30 cellular contexts compared by ENCODE assay signal in the genomic region with DNA sequence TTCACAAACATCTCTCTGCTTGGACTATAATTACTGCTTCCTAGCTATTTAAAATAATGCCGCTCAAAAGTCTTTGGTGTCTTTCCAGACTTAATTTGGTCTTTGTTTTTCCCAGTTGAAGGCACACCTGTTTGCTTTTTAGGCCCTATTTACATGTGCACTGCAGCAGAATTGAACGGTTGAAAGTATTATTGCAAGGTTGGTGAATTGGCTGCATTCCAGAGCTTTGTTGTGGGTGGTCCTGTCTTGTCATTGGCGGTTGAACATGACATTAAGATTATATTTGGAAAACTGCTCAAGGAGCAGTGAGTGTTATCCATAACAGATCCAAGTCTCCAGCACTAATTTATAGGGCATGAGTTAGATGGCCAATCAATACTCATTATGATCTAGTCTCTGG.
"Had no signal": no experiment of that assay in that cellular context is flagged by ENCODE, and none has a peak within 500 bp of the region (broad histone marks: within the 10 kb centered on the region; RNA-seq: fewer than 3 reads in every experiment).

No MANE protein-coding gene starts in this region.

- H3K4me3 Mint-ChIP-seq: activated CD4-positive, alpha-beta T cell treated with anti-CD3 and anti-CD28 coated beads, Interleukin-2, amount 10 ng/mL, durations not matched to agents 7 days and 5 days; activated CD8-positive, alpha-beta memory T cell treated with anti-CD3 and anti-CD28 coated beads, Interleukin-2, amount 10 ng/mL, durations not matched to agents 7 days and 5 days; activated CD8-positive, alpha-beta T cell treated with anti-CD3 and anti-CD28 coated beads for 36 hours; activated naive CD4-positive, alpha-beta T cell treated with anti-CD3 and anti-CD28 coated beads, Interleukin-2, amount 50 U/mL, for 24 hours; activated T-helper 1 cell treated with anti-CD3 and anti-CD28 coated beads, Interleukin-12 subunit alpha, Interleukin-12 subunit beta, Interleukin-2, Interleukin-4 antibody, amounts not matched to agents 30 ng/mL and 10 ng/mL and 1 ng/mL, durations not matched to agents 14 hours and 24 hours and 36 hours; dendritic cell treated with granulocyte-macrophage colony-stimulating factor and Interleukin-4, amounts not matched to agents 40 ng/mL and 50 ng/mL, for 4 days; immature natural killer cell; nephron progenitor cell had no signal

- H3K27ac ChIP-seq: body of pancreas, cardiac muscle cell, foreskin keratinocyte, hepatocyte, lower lobe of right lung, pancreas, psoas muscle, thyroid gland, upper lobe of right lung, WERI-Rb-1 had no signal

- H3K9me3 ChIP-seq: lower lobe of right lung, mucosa of descending colon, pancreas, psoas muscle, thyroid gland, upper lobe of right lung had no signal

- H3K4me3 ChIP-seq: body of pancreas, cardiac muscle cell, hepatocyte, lower lobe of right lung, mucosa of descending colon, pancreas, psoas muscle, thyroid gland, upper lobe of right lung had no signal

- H3K9me3 Mint-ChIP-seq: activated CD4-positive, alpha-beta T cell treated with anti-CD3 and anti-CD28 coated beads, Interleukin-2, amount 10 ng/mL, durations not matched to agents 7 days and 5 days; activated CD8-positive, alpha-beta T cell treated with anti-CD3 and anti-CD28 coated beads for 36 hours; activated naive CD4-positive, alpha-beta T cell treated with anti-CD3 and anti-CD28 coated beads, Interleukin-2, amount 50 U/mL, for 24 hours; activated T-helper 1 cell treated with anti-CD3 and anti-CD28 coated beads, Interleukin-12 subunit alpha, Interleukin-12 subunit beta, Interleukin-2, Interleukin-4 antibody, amounts not matched to agents 30 ng/mL and 10 ng/mL and 1 ng/mL, durations not matched to agents 14 hours and 24 hours and 36 hours; dendritic cell treated with granulocyte-macrophage colony-stimulating factor and Interleukin-4, amounts not matched to agents 40 ng/mL and 50 ng/mL, for 4 days; immature natural killer cell; nephron progenitor cell had no signal

- H3K36me3 Mint-ChIP-seq: activated CD8-positive, alpha-beta memory T cell treated with anti-CD3 and anti-CD28 coated beads, Interleukin-2, amount 10 ng/mL, durations not matched to agents 7 days and 5 days; activated naive CD4-positive, alpha-beta T cell treated with anti-CD3 and anti-CD28 coated beads, Interleukin-2, amount 50 U/mL, for 24 hours; immature natural killer cell had no signal

- H3K36me3 ChIP-seq: cardiac muscle cell, lower lobe of right lung, pancreas, thyroid gland, upper lobe of right lung, WERI-Rb-1 had no signal

- H2AFZ ChIP-seq: hepatocyte had no signal

- H3K79me2 ChIP-seq: hepatocyte had no signal

- H3K4me2 ChIP-seq: hepatocyte had no signal

- H3K27me3 ChIP-seq: body of pancreas, cardiac muscle cell, foreskin keratinocyte, hepatocyte, pancreas, thyroid gland, upper lobe of right lung had no signal

- DNase-seq: activated CD4-positive, alpha-beta T cell treated with anti-CD3 and anti-CD28 coated beads, Interleukin-2, amount 10 ng/mL, durations not matched to agents 7 days and 5 days; activated CD4-positive, CD25-positive, alpha-beta regulatory T cell treated with anti-CD3 and anti-CD28 coated beads, Interleukin-2, amount 50 U/mL, for 72 hours; activated CD8-positive, alpha-beta memory T cell treated with anti-CD3 and anti-CD28 coated beads, Interleukin-2, amount 10 ng/mL, durations not matched to agents 7 days and 5 days; activated CD8-positive, alpha-beta T cell treated with anti-CD3 and anti-CD28 coated beads for 36 hours; activated gamma-delta T cell; activated T-cell treated with anti-CD3 and anti-CD28 coated beads for 4 hours; anterior cingulate cortex; body of pancreas; effector CD4-positive, alpha-beta T cell; foreskin keratinocyte; immature natural killer cell; lower lobe of right lung; mesendoderm; nephron progenitor cell; pancreas; psoas muscle; right cardiac atrium; stimulated activated CD4-positive, alpha-beta T cell treated with anti-CD3 and anti-CD28 coated beads, Interleukin-12 subunit alpha, Interleukin-12 subunit beta, amount 100 ng/mL, for 4 hours; stimulated activated CD4-positive, alpha-beta T cell treated with anti-CD3 and anti-CD28 coated beads, Interleukin-4, amount 100 ng/mL, for 4 hours; stimulated activated naive CD8-positive, alpha-beta T cell treated with anti-CD3 and anti-CD28 coated beads, Interleukin-15, Interleukin-2, amounts not matched to agents 100 U/mL and 50 U/mL, for 24 hours; thyroid gland; upper lobe of right lung; WERI-Rb-1 had no signal

- H3K4me1 ChIP-seq: body of pancreas, lower lobe of right lung, pancreas, psoas muscle, thyroid gland, upper lobe of right lung had no signal

- H3K27ac Mint-ChIP-seq: activated CD4-positive, alpha-beta T cell treated with anti-CD3 and anti-CD28 coated beads, Interleukin-2, amount 10 ng/mL, durations not matched to agents 7 days and 5 days; activated CD8-positive, alpha-beta memory T cell treated with anti-CD3 and anti-CD28 coated beads, Interleukin-2, amount 10 ng/mL, durations not matched to agents 7 days and 5 days; activated CD8-positive, alpha-beta T cell treated with anti-CD3 and anti-CD28 coated beads for 36 hours; activated naive CD4-positive, alpha-beta T cell treated with anti-CD3 and anti-CD28 coated beads, Interleukin-2, amount 50 U/mL, for 24 hours; activated T-helper 1 cell treated with anti-CD3 and anti-CD28 coated beads, Interleukin-12 subunit alpha, Interleukin-12 subunit beta, Interleukin-2, Interleukin-4 antibody, amounts not matched to agents 30 ng/mL and 10 ng/mL and 1 ng/mL, durations not matched to agents 14 hours and 24 hours and 36 hours; dendritic cell treated with granulocyte-macrophage colony-stimulating factor and Interleukin-4, amounts not matched to agents 40 ng/mL and 50 ng/mL, for 4 days; immature natural killer cell; nephron progenitor cell had no signal

- H3K4me1 Mint-ChIP-seq: activated CD4-positive, alpha-beta T cell treated with anti-CD3 and anti-CD28 coated beads, Interleukin-2, amount 10 ng/mL, durations not matched to agents 7 days and 5 days; activated CD8-positive, alpha-beta memory T cell treated with anti-CD3 and anti-CD28 coated beads, Interleukin-2, amount 10 ng/mL, durations not matched to agents 7 days and 5 days; activated naive CD4-positive, alpha-beta T cell treated with anti-CD3 and anti-CD28 coated beads, Interleukin-2, amount 50 U/mL, for 24 hours; immature natural killer cell had no signal

- ATAC-seq: activated CD8-positive, alpha-beta memory T cell treated with anti-CD3 and anti-CD28 coated beads, Interleukin-2, amount 10 ng/mL, durations not matched to agents 7 days and 5 days; activated CD8-positive, alpha-beta T cell treated with anti-CD3 and anti-CD28 coated beads for 36 hours; body of pancreas; foreskin keratinocyte; left lobe of liver; lower lobe of right lung; mucosa of descending colon; pancreas; psoas muscle; right cardiac atrium; stimulated activated naive CD8-positive, alpha-beta T cell treated with anti-CD3 and anti-CD28 coated beads, Interleukin-15, Interleukin-2, amounts not matched to agents 100 U/mL and 50 U/mL, for 24 hours; upper lobe of right lung had no signal

- H3K27me3 Mint-ChIP-seq: dendritic cell treated with granulocyte-macrophage colony-stimulating factor and Interleukin-4, amounts not matched to agents 40 ng/mL and 50 ng/mL, for 4 days had no signal
